Comparison of ENCODE assay signal across 20 cellular contexts in genomic region chr16:55126456-55126855, GRCh38.
A peak's percentile ranks its signal among the peaks of the same experiment; 100 is the strongest.
DNase-seq lines count a peak whose midpoint lies in the region; ATAC-seq lines count a peak whose summit lies in the region.
"Had no signal": no experiment of that assay in that cellular context is flagged by ENCODE, and none has a peak within 500 bp of the region (broad histone marks: within the 10 kb centered on the region; RNA-seq: fewer than 3 reads in every experiment).

No MANE protein-coding gene starts in this region.

- H3K27ac Mint-ChIP-seq in naive B cell, result no peak overlapping the region
- H3K27ac Mint-ChIP-seq: CD14-positive monocyte had no signal

- peak overlapping the region in 1 of 8 donors; percentile 64 for H3K4me3 Mint-ChIP-seq in naive B cell
- no peak overlapping the region for H3K4me3 Mint-ChIP-seq in activated T-cell treated with anti-CD3 and anti-CD28 coated beads, Interleukin-2, amount 50 U/mL, for 4 hours

- peaks cover 10 to 15% (median 10%) of the 10 kb centered on the region in 3 donors for H3K27me3 Mint-ChIP-seq in naive B cell
- no peaks in the 10 kb centered on the region for H3K27me3 Mint-ChIP-seq in activated T-cell treated with anti-CD3 and anti-CD28 coated beads, Interleukin-2, amount 50 U/mL, for 4 hours (ENCODE audit: low read depth)

- H3K9me3 Mint-ChIP-seq in naive B cell, result peaks cover 2 to 24% (median 12%) of the 10 kb centered on the region in 7 donors
- peaks cover 8% of the 10 kb centered on the region for H3K9me3 Mint-ChIP-seq in activated T-cell treated with anti-CD3 and anti-CD28 coated beads, Interleukin-2, amount 50 U/mL, for 4 hours

- peaks cover 7 to 12% (median 8%) of the 10 kb centered on the region in 3 donors for H3K4me1 Mint-ChIP-seq in naive B cell
- no peaks in the 10 kb centered on the region for H3K4me1 Mint-ChIP-seq in activated T-cell treated with anti-CD3 and anti-CD28 coated beads, Interleukin-2, amount 50 U/mL, for 4 hours (ENCODE audit: low read depth)
- H3K4me1 Mint-ChIP-seq: CD14-positive monocyte had no signal

- ATAC-seq in naive B cell (ENCODE audit: low read depth in 2 of 2), result peak; percentile 40 to 51
- no peak for ATAC-seq in activated T-cell treated with anti-CD3 and anti-CD28 coated beads, Interleukin-2, amount 50 U/mL, for 4 hours
- ATAC-seq: Panc1 had no signal

- DNase-seq in NCI-H2171 treated with DMSO at 0.1 percent for 48 hours (lab: John Stamatoyannopoulos, UW) (peak; percentile 6), NCI-H2171 (lab: John Stamatoyannopoulos, UW) (no peak), RPMI7951 (ENCODE audit: low read depth) (peak; percentile 45), naive B cell (no peak), GM19240 (ENCODE audit: insufficient read length, low spot score) (no peak), DMS153 treated with DMSO at 0.1 percent for 48 hours (lab: John Stamatoyannopoulos, UW; ENCODE audit: unreplicated experiment) (no peak)
- DNase-seq in activated T-cell treated with anti-CD3 and anti-CD28 coated beads, Interleukin-2, amount 50 U/mL, for 4 hours, result no peak
- no peak for DNase-seq in activated CD4-positive, alpha-beta T cell treated with anti-CD3 and anti-CD28 coated beads, Interleukin-2, amount 50 U/mL, for 4 hours
- DNase-seq: ACHN, DMS 273 treated with DMSO at 0.1 percent for 48 hours, GDM1, NCI-H1092 treated with DMSO at 0.1 percent for 48 hours, NCI-H146, NCI-H2029, NCI-H345, NCI-H524, NCI-H774, T-helper 1 cell had no signal

- no peaks in the 10 kb centered on the region for H3K36me3 Mint-ChIP-seq in naive B cell
- H3K36me3 Mint-ChIP-seq in activated T-cell treated with anti-CD3 and anti-CD28 coated beads, Interleukin-2, amount 50 U/mL, for 4 hours (ENCODE audit: insufficient read depth), result no peaks in the 10 kb centered on the region
- H3K36me3 Mint-ChIP-seq: CD14-positive monocyte had no signal

Comparison
In these comparisons a context has a peak if more than half of its experiments do, and no peak if none do; other contexts are left out.
1. DNase-seq: peak in NCI-H2171 treated with DMSO at 0.1 percent for 48 hours (single experiment) and RPMI7951 (single experiment); none in NCI-H2171 (single experiment), naive B cell (single experiment), GM19240 (single experiment), activated T-cell treated with anti-CD3 and anti-CD28 coated beads, Interleukin-2, amount 50 U/mL, for 4 hours (single experiment), activated CD4-positive, alpha-beta T cell treated with anti-CD3 and anti-CD28 coated beads, Interleukin-2, amount 50 U/mL, for 4 hours (0 of 2) and DMS153 treated with DMSO at 0.1 percent for 48 hours (single experiment).
2. ATAC-seq: peak in naive B cell (2 of 2); none in activated T-cell treated with anti-CD3 and anti-CD28 coated beads, Interleukin-2, amount 50 U/mL, for 4 hours (0 of 2).